1 cellular context compared by ENCODE assay signal in the genomic region with DNA sequence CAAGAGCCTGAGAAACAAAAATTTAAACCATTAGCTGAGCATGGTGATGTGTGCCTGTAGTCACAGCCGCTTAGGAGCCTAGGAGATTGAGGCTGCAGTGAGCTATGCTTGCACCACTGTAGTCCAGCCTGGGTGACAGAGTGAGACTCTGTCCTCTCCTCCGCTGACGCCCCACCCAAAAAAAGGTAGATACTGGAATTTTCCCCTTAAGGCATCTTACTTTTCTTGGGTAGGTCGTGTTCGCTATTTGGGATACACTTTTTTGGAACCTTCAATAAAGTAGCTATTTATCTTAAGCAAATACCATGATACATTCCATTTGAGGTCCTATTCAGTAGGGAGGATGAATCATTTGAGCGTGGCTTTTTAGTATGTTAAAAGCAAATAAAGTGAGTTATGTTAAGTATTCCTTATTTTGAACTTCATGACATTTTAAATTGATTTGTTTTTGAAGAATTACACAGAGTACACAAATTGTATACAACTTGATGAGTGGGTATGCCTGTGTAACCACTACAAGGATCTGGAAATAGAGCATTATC.
TF ChIP-seq lines count a peak whose summit lies in the region.

No MANE protein-coding gene starts in this region.

TF ChIP-seq in HCT116, 20 proteins besides CTCF, POLR2A, EP300 and RAD21 (continued from another document):
- TF ChIP-seq, protein P1, sequence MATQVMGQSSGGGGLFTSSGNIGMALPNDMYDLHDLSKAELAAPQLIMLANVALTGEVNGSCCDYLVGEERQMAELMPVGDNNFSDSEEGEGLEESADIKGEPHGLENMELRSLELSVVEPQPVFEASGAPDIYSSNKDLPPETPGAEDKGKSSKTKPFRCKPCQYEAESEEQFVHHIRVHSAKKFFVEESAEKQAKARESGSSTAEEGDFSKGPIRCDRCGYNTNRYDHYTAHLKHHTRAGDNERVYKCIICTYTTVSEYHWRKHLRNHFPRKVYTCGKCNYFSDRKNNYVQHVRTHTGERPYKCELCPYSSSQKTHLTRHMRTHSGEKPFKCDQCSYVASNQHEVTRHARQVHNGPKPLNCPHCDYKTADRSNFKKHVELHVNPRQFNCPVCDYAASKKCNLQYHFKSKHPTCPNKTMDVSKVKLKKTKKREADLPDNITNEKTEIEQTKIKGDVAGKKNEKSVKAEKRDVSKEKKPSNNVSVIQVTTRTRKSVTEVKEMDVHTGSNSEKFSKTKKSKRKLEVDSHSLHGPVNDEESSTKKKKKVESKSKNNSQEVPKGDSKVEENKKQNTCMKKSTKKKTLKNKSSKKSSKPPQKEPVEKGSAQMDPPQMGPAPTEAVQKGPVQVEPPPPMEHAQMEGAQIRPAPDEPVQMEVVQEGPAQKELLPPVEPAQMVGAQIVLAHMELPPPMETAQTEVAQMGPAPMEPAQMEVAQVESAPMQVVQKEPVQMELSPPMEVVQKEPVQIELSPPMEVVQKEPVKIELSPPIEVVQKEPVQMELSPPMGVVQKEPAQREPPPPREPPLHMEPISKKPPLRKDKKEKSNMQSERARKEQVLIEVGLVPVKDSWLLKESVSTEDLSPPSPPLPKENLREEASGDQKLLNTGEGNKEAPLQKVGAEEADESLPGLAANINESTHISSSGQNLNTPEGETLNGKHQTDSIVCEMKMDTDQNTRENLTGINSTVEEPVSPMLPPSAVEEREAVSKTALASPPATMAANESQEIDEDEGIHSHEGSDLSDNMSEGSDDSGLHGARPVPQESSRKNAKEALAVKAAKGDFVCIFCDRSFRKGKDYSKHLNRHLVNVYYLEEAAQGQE (IDR thresholded peaks at IDR 0.05; ENCODE audit: low read depth): no peak
- no peak for TF ChIP-seq SP1 (IDR thresholded peaks at IDR 0.05; ENCODE audit: low read depth)
- TF ChIP-seq JUND (IDR thresholded peaks at IDR 0.05): no peak
- no peak for TF ChIP-seq CBX3 (IDR thresholded peaks at IDR 0.05; ENCODE audit: low read depth)
- no peak for TF ChIP-seq EZH2phosphoT487 (IDR thresholded peaks at IDR 0.05; ENCODE audit: borderline replicate concordance)
- no peak for TF ChIP-seq EZH2 (IDR thresholded peaks at IDR 0.05)
- no peak for TF ChIP-seq CEBPB (IDR thresholded peaks at IDR 0.05; ENCODE audit: low read depth)
- TF ChIP-seq, protein P2, sequence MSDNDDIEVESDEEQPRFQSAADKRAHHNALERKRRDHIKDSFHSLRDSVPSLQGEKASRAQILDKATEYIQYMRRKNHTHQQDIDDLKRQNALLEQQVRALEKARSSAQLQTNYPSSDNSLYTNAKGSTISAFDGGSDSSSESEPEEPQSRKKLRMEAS (IDR thresholded peaks at IDR 0.05): no peak
- TF ChIP-seq EGR1 (IDR thresholded peaks at IDR 0.05; ENCODE audit: low read depth): no peak
- TF ChIP-seq ELF1 (IDR thresholded peaks at IDR 0.05; ENCODE audit: borderline replicate concordance, low read depth): no peak
- TF ChIP-seq ZNF274 (IDR thresholded peaks at IDR 0.05; ENCODE audit: low read depth, low read length): no peak
- TF ChIP-seq TCF7L2 (IDR thresholded peaks at IDR 0.05; ENCODE audit: borderline replicate concordance, extremely low read depth, insufficient read depth, insufficient read length): no peak
- TF ChIP-seq YY1 (IDR thresholded peaks at IDR 0.05; ENCODE audit: extremely low read depth, insufficient replicate concordance, low read depth, low read length): no peak
- no peak for TF ChIP-seq SIN3A (IDR thresholded peaks at IDR 0.05; ENCODE audit: low read depth)
- no peak for TF ChIP-seq SRF (IDR thresholded peaks at IDR 0.05; ENCODE audit: low read depth)
- TF ChIP-seq, protein P3, sequence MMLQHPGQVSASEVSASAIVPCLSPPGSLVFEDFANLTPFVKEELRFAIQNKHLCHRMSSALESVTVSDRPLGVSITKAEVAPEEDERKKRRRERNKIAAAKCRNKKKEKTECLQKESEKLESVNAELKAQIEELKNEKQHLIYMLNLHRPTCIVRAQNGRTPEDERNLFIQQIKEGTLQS (IDR thresholded peaks at IDR 0.05): no peak
- TF ChIP-seq, protein P4, sequence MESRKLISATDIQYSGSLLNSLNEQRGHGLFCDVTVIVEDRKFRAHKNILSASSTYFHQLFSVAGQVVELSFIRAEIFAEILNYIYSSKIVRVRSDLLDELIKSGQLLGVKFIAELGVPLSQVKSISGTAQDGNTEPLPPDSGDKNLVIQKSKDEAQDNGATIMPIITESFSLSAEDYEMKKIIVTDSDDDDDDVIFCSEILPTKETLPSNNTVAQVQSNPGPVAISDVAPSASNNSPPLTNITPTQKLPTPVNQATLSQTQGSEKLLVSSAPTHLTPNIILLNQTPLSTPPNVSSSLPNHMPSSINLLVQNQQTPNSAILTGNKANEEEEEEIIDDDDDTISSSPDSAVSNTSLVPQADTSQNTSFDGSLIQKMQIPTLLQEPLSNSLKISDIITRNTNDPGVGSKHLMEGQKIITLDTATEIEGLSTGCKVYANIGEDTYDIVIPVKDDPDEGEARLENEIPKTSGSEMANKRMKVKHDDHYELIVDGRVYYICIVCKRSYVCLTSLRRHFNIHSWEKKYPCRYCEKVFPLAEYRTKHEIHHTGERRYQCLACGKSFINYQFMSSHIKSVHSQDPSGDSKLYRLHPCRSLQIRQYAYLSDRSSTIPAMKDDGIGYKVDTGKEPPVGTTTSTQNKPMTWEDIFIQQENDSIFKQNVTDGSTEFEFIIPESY (IDR thresholded peaks at IDR 0.05; ENCODE audit: extremely low read depth, insufficient replicate concordance, low read length): no peak
- no peak for TF ChIP-seq FOSL1 (IDR thresholded peaks at IDR 0.05; ENCODE audit: low read depth)
- TF ChIP-seq ZFX (IDR thresholded peaks at IDR 0.05): no peak
TF ChIP-seq in HCT116: peak in this region for 0.
